ENCODE assay signal across 1 cellular context in genomic region chr1:109979489-109980091, GRCh38.
A peak's percentile ranks its signal among the peaks of the same experiment; 100 is the strongest.
TF ChIP-seq lines count a peak whose summit lies in the region.

No MANE protein-coding gene starts in this region.

TF ChIP-seq in K562, 482 proteins besides CTCF, POLR2A, EP300 and RAD21 (continued from another document and continues in another):
- peak; percentile 92 for TF ChIP-seq SMARCE1 (IDR thresholded peaks at IDR 0.05)
- TF ChIP-seq ZZZ3 (IDR thresholded peaks at IDR 0.05): no peak
- TF ChIP-seq ZFP36 (IDR thresholded peaks at IDR 0.05; ENCODE audit: low read depth, low read length, partially characterized antibody): no peak
- TF ChIP-seq CBX8 (IDR thresholded peaks at IDR 0.05; ENCODE audit: borderline replicate concordance, extremely low read depth, low read depth, low read length, poor library complexity, severe bottlenecking): no peak
- TF ChIP-seq ZNF12 (CRISPR knock-in tag; IDR thresholded peaks at IDR 0.05): no peak
- TF ChIP-seq ZBTB49 (CRISPR knock-in tag; IDR thresholded peaks at IDR 0.05; ENCODE audit: borderline replicate concordance): no peak
- no peak for TF ChIP-seq SRSF3 (IDR thresholded peaks at IDR 0.05; ENCODE audit: insufficient read depth, low read length)
- TF ChIP-seq HNRNPH1 (optimal IDR thresholded peaks at IDR 0.05; ENCODE audit: low read depth, low read length): no peak
- 0 out of 6 replicates have a peak, but pooled peaks of 1 of the 3 experiments have one; percentile 41 for TF ChIP-seq ZBTB11 (CRISPR knock-in tag; IDR thresholded peaks at IDR 0.05)
- TF ChIP-seq MITF (IDR thresholded peaks at IDR 0.05): peak; percentile 95
- no peak for TF ChIP-seq ZNF696 (CRISPR knock-in tag; conservative IDR thresholded peaks at IDR 0.05)
- TF ChIP-seq LEF1 (IDR thresholded peaks at IDR 0.05): peak; percentile 69
- no peak for TF ChIP-seq SRSF9 (IDR thresholded peaks at IDR 0.05; ENCODE audit: borderline replicate concordance, low read depth, low read length)
- TF ChIP-seq ZNF175 (CRISPR knock-in tag; IDR thresholded peaks at IDR 0.05; ENCODE audit: low read depth): peak; percentile 90
- TF ChIP-seq ZNF407 (IDR thresholded peaks at IDR 0.05; ENCODE audit: low read depth): no peak
- TF ChIP-seq RHOXF2B (CRISPR knock-in tag; conservative IDR thresholded peaks at IDR 0.05): no peak
- TF ChIP-seq CREB3L1 (IDR thresholded peaks at IDR 0.05; ENCODE audit: borderline replicate concordance, low read depth): no peak
- TF ChIP-seq TAF1 (IDR thresholded peaks at IDR 0.05; ENCODE audit: control insufficient read depth, extremely low read depth, insufficient read depth, low read length, severe bottlenecking): no peak
- TF ChIP-seq MCM2 (IDR thresholded peaks at IDR 0.05; ENCODE audit: low read depth): no peak
- peak; percentile 88 for TF ChIP-seq MTA3 (IDR thresholded peaks at IDR 0.05; ENCODE audit: borderline replicate concordance)
- no peak for TF ChIP-seq ZNF121 (CRISPR knock-in tag; conservative IDR thresholded peaks at IDR 0.05)
- no peak for TF ChIP-seq ZNF511 (CRISPR knock-in tag; IDR thresholded peaks at IDR 0.05)
- TF ChIP-seq BRF1 (IDR thresholded peaks at IDR 0.05; ENCODE audit: borderline replicate concordance, extremely low read depth, insufficient read length): no peak
- no peak for TF ChIP-seq CHCHD3 (CRISPR knock-in tag; IDR thresholded peaks at IDR 0.05)
- no peak for TF ChIP-seq ZBTB33 (CRISPR knock-in tag; IDR thresholded peaks at IDR 0.05)
- TF ChIP-seq POLR2H (tag; IDR thresholded peaks at IDR 0.05; ENCODE audit: low read depth): no peak
- TF ChIP-seq LCOR (CRISPR knock-in tag; IDR thresholded peaks at IDR 0.05): 0 out of 2 replicates have a peak, but pooled peaks have one; percentile 30
- peak in 1 of 2 experiments; percentile 35 for TF ChIP-seq AFF1 (IDR thresholded peaks at IDR 0.05; ENCODE audit: low read depth in 1 of 2, partially characterized antibody in 2 of 2)
- TF ChIP-seq ZNF316 (IDR thresholded peaks at IDR 0.05): peak; percentile 86
- peak; percentile 62 for TF ChIP-seq MYC (IDR thresholded peaks at IDR 0.05; ENCODE audit: low read depth, low read length)
- no peak for TF ChIP-seq MYC (CRISPR knock-in tag; IDR thresholded peaks at IDR 0.05; ENCODE audit: borderline replicate concordance, low read depth)
- TF ChIP-seq XRCC5 (IDR thresholded peaks at IDR 0.05; ENCODE audit: low read depth, low read length): no peak
- TF ChIP-seq ZNF785 (CRISPR knock-in tag; IDR thresholded peaks at IDR 0.05): no peak
- peak; percentile 94 for TF ChIP-seq SMARCA4 (IDR thresholded peaks at IDR 0.05)
- no peak for TF ChIP-seq KDM2B (CRISPR knock-in tag; IDR thresholded peaks at IDR 0.05)
